In the genomic region with DNA sequence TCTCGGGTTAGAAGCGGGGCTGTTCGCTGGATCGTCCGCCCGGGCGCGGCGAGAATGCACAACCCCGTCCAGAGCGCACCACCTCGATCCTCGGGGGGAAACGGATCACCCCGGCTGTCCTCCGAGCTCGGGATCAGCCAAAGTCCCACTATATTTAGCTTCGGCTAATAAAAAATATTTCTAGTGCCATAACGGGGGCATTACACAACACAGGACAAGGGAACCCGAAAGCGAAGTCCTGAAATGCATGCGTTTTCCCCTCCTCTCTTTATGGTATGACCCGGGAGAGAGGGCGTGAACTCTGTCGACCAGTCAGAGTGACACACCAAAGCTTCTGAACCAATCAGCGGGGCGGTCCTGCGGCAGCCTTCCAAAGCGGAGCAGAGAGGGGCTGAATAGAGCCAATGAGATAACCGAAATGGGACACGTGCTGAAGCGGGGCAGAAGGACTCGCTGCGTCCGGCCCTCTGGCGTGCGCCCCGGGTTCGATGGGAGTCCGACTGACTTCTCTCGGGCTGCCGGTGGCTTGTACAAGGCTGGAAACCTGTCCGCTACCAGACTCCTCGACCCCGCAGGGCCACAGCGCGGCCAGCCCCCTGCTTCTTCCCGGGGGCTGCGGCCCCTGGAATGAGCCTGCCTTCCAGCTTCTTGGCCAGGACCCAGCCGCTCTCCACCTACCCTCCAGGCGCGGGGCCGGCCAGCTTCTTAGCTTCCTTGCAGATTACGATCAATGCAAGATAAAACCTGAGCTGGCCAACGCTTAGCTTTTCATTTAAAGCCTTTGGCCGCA, we compare ENCODE assay signal across 1 cellular context.
TF ChIP-seq lines count a peak whose summit lies in the region.

A gene with protein sequence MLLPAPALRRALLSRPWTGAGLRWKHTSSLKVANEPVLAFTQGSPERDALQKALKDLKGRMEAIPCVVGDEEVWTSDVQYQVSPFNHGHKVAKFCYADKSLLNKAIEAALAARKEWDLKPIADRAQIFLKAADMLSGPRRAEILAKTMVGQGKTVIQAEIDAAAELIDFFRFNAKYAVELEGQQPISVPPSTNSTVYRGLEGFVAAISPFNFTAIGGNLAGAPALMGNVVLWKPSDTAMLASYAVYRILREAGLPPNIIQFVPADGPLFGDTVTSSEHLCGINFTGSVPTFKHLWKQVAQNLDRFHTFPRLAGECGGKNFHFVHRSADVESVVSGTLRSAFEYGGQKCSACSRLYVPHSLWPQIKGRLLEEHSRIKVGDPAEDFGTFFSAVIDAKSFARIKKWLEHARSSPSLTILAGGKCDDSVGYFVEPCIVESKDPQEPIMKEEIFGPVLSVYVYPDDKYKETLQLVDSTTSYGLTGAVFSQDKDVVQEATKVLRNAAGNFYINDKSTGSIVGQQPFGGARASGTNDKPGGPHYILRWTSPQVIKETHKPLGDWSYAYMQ (minus strand): TSS at position 33 of the 790 bp plus-strand sequence. CDS start 32 bp downstream, at position 1.

TF ChIP-seq in K562, 482 proteins besides CTCF, POLR2A, EP300 and RAD21 (continued from another document and continues in another):
- TF ChIP-seq, protein P1, sequence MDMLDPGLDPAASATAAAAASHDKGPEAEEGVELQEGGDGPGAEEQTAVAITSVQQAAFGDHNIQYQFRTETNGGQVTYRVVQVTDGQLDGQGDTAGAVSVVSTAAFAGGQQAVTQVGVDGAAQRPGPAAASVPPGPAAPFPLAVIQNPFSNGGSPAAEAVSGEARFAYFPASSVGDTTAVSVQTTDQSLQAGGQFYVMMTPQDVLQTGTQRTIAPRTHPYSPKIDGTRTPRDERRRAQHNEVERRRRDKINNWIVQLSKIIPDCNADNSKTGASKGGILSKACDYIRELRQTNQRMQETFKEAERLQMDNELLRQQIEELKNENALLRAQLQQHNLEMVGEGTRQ (CRISPR knock-in tag; IDR thresholded peaks at IDR 0.05) = peak; percentile 99
- TF ChIP-seq LEF1 (IDR thresholded peaks at IDR 0.05) = no peak
- TF ChIP-seq FOXK1 (CRISPR knock-in tag; IDR thresholded peaks at IDR 0.05; ENCODE audit: borderline replicate concordance) = 0 out of 2 replicates have a peak, but pooled peaks have one; percentile 60
- peak; percentile 98 for TF ChIP-seq TCF7L2 (IDR thresholded peaks at IDR 0.05; ENCODE audit: low read depth, low read length)
- TF ChIP-seq, protein P2, sequence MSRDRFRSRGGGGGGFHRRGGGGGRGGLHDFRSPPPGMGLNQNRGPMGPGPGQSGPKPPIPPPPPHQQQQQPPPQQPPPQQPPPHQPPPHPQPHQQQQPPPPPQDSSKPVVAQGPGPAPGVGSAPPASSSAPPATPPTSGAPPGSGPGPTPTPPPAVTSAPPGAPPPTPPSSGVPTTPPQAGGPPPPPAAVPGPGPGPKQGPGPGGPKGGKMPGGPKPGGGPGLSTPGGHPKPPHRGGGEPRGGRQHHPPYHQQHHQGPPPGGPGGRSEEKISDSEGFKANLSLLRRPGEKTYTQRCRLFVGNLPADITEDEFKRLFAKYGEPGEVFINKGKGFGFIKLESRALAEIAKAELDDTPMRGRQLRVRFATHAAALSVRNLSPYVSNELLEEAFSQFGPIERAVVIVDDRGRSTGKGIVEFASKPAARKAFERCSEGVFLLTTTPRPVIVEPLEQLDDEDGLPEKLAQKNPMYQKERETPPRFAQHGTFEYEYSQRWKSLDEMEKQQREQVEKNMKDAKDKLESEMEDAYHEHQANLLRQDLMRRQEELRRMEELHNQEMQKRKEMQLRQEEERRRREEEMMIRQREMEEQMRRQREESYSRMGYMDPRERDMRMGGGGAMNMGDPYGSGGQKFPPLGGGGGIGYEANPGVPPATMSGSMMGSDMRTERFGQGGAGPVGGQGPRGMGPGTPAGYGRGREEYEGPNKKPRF (IDR thresholded peaks at IDR 0.05; ENCODE audit: low read depth, low read length) = no peak
- TF ChIP-seq, protein P3, sequence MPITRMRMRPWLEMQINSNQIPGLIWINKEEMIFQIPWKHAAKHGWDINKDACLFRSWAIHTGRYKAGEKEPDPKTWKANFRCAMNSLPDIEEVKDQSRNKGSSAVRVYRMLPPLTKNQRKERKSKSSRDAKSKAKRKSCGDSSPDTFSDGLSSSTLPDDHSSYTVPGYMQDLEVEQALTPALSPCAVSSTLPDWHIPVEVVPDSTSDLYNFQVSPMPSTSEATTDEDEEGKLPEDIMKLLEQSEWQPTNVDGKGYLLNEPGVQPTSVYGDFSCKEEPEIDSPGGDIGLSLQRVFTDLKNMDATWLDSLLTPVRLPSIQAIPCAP (CRISPR knock-in tag; IDR thresholded peaks at IDR 0.05; ENCODE audit: borderline replicate concordance) = no peak
- no peak for TF ChIP-seq ZNF551 (CRISPR knock-in tag; IDR thresholded peaks at IDR 0.05)
- TF ChIP-seq ZNF253 (CRISPR knock-in tag; conservative IDR thresholded peaks at IDR 0.05) = no peak
- TF ChIP-seq ZNF124 (CRISPR knock-in tag; IDR thresholded peaks at IDR 0.05) = no peak
- peak; percentile 78; the same call in 1 of the 2 replicates for TF ChIP-seq ZNF830 (CRISPR knock-in tag; IDR thresholded peaks at IDR 0.05)
- TF ChIP-seq MCM5 (IDR thresholded peaks at IDR 0.05; ENCODE audit: low read depth) = no peak
- no peak for TF ChIP-seq U2AF2 (optimal IDR thresholded peaks at IDR 0.05; ENCODE audit: low read depth, low read length)
- TF ChIP-seq PHF21A (IDR thresholded peaks at IDR 0.05; ENCODE audit: borderline replicate concordance, low read depth) = peak; percentile 93
- peak; percentile 87 for TF ChIP-seq NFIC (IDR thresholded peaks at IDR 0.05)
- no peak for TF ChIP-seq ESRRB (CRISPR knock-in tag; IDR thresholded peaks at IDR 0.05; ENCODE audit: borderline replicate concordance)
- TF ChIP-seq MIER1 (IDR thresholded peaks at IDR 0.05; ENCODE audit: low read depth) = no peak
- TF ChIP-seq, protein P4, sequence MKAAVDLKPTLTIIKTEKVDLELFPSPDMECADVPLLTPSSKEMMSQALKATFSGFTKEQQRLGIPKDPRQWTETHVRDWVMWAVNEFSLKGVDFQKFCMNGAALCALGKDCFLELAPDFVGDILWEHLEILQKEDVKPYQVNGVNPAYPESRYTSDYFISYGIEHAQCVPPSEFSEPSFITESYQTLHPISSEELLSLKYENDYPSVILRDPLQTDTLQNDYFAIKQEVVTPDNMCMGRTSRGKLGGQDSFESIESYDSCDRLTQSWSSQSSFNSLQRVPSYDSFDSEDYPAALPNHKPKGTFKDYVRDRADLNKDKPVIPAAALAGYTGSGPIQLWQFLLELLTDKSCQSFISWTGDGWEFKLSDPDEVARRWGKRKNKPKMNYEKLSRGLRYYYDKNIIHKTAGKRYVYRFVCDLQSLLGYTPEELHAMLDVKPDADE (conservative IDR thresholded peaks at IDR 0.05; ENCODE audit: control insufficient read depth, low read depth, low read length) = peak; percentile 52; the same call in 1 of the 2 replicates
- no peak for TF ChIP-seq ZNF121 (CRISPR knock-in tag; conservative IDR thresholded peaks at IDR 0.05)
- TF ChIP-seq JUND (IDR thresholded peaks at IDR 0.05; ENCODE audit: borderline replicate concordance, low read depth, low read length) = peak; percentile 99
- TF ChIP-seq JUND (tag; IDR thresholded peaks at IDR 0.05; ENCODE audit: borderline replicate concordance, low read depth, low read length) = no peak; the same call in 1 of the 3 replicates
- TF ChIP-seq ZNF384 (IDR thresholded peaks at IDR 0.05; ENCODE audit: low read depth, low read length) = no peak
- no peak for TF ChIP-seq ZNF41 (CRISPR knock-in tag; conservative IDR thresholded peaks at IDR 0.05)
- TF ChIP-seq SIRT6 (IDR thresholded peaks at IDR 0.05; ENCODE audit: low read depth, low read length) = no peak
- no peak for TF ChIP-seq ZNF354B (CRISPR knock-in tag; IDR thresholded peaks at IDR 0.05)
- TF ChIP-seq, protein P5, sequence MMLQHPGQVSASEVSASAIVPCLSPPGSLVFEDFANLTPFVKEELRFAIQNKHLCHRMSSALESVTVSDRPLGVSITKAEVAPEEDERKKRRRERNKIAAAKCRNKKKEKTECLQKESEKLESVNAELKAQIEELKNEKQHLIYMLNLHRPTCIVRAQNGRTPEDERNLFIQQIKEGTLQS (IDR thresholded peaks at IDR 0.05) = peak; percentile 68
- TF ChIP-seq, protein P5 (CRISPR knock-in tag; conservative IDR thresholded peaks at IDR 0.05) = peak; percentile 34; the same call in 1 of the 2 replicates
- TF ChIP-seq ZNF75A (CRISPR knock-in tag; IDR thresholded peaks at IDR 0.05) = no peak
- TF ChIP-seq TOE1 (IDR thresholded peaks at IDR 0.05; ENCODE audit: borderline replicate concordance) = peak; percentile 98
- no peak for TF ChIP-seq TOE1 (CRISPR knock-in tag; IDR thresholded peaks at IDR 0.05; ENCODE audit: borderline replicate concordance, low read depth)
- TF ChIP-seq, protein P6, sequence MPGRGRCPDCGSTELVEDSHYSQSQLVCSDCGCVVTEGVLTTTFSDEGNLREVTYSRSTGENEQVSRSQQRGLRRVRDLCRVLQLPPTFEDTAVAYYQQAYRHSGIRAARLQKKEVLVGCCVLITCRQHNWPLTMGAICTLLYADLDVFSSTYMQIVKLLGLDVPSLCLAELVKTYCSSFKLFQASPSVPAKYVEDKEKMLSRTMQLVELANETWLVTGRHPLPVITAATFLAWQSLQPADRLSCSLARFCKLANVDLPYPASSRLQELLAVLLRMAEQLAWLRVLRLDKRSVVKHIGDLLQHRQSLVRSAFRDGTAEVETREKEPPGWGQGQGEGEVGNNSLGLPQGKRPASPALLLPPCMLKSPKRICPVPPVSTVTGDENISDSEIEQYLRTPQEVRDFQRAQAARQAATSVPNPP (IDR thresholded peaks at IDR 0.05; ENCODE audit: borderline replicate concordance, insufficient read depth, insufficient read length) = no peak
- TF ChIP-seq HNRNPLL (IDR thresholded peaks at IDR 0.05; ENCODE audit: low read depth, low read length, poor library complexity, severe bottlenecking) = no peak
- TF ChIP-seq TAF1 (IDR thresholded peaks at IDR 0.05; ENCODE audit: control insufficient read depth, extremely low read depth, insufficient read depth, low read length, severe bottlenecking) = peak; percentile 65
- TF ChIP-seq, protein P7, sequence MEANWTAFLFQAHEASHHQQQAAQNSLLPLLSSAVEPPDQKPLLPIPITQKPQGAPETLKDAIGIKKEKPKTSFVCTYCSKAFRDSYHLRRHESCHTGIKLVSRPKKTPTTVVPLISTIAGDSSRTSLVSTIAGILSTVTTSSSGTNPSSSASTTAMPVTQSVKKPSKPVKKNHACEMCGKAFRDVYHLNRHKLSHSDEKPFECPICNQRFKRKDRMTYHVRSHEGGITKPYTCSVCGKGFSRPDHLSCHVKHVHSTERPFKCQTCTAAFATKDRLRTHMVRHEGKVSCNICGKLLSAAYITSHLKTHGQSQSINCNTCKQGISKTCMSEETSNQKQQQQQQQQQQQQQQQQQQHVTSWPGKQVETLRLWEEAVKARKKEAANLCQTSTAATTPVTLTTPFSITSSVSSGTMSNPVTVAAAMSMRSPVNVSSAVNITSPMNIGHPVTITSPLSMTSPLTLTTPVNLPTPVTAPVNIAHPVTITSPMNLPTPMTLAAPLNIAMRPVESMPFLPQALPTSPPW (CRISPR knock-in tag; IDR thresholded peaks at IDR 0.05) = peak; percentile 40
- TF ChIP-seq, protein P8, sequence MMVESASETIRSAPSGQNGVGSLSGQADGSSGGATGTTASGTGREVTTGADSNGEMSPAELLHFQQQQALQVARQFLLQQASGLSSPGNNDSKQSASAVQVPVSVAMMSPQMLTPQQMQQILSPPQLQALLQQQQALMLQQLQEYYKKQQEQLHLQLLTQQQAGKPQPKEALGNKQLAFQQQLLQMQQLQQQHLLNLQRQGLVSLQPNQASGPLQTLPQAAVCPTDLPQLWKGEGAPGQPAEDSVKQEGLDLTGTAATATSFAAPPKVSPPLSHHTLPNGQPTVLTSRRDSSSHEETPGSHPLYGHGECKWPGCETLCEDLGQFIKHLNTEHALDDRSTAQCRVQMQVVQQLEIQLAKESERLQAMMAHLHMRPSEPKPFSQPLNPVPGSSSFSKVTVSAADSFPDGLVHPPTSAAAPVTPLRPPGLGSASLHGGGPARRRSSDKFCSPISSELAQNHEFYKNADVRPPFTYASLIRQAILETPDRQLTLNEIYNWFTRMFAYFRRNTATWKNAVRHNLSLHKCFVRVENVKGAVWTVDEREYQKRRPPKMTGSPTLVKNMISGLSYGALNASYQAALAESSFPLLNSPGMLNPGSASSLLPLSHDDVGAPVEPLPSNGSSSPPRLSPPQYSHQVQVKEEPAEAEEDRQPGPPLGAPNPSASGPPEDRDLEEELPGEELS (CRISPR knock-in tag; IDR thresholded peaks at IDR 0.05; ENCODE audit: borderline replicate concordance) = no peak
- TF ChIP-seq, protein P9, sequence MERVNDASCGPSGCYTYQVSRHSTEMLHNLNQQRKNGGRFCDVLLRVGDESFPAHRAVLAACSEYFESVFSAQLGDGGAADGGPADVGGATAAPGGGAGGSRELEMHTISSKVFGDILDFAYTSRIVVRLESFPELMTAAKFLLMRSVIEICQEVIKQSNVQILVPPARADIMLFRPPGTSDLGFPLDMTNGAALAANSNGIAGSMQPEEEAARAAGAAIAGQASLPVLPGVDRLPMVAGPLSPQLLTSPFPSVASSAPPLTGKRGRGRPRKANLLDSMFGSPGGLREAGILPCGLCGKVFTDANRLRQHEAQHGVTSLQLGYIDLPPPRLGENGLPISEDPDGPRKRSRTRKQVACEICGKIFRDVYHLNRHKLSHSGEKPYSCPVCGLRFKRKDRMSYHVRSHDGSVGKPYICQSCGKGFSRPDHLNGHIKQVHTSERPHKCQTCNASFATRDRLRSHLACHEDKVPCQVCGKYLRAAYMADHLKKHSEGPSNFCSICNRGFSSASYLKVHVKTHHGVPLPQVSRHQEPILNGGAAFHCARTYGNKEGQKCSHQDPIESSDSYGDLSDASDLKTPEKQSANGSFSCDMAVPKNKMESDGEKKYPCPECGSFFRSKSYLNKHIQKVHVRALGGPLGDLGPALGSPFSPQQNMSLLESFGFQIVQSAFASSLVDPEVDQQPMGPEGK (CRISPR knock-in tag; IDR thresholded peaks at IDR 0.05; ENCODE audit: borderline replicate concordance) = peak; percentile 64; the same call in 1 of the 2 replicates
- no peak for TF ChIP-seq HNRNPK (IDR thresholded peaks at IDR 0.05; ENCODE audit: low read depth, low read length, poor library complexity, severe bottlenecking)
- TF ChIP-seq ZNF583 (CRISPR knock-in tag; IDR thresholded peaks at IDR 0.05) = peak; percentile 42; the same call in 1 of the 2 replicates
- TF ChIP-seq, protein P10, sequence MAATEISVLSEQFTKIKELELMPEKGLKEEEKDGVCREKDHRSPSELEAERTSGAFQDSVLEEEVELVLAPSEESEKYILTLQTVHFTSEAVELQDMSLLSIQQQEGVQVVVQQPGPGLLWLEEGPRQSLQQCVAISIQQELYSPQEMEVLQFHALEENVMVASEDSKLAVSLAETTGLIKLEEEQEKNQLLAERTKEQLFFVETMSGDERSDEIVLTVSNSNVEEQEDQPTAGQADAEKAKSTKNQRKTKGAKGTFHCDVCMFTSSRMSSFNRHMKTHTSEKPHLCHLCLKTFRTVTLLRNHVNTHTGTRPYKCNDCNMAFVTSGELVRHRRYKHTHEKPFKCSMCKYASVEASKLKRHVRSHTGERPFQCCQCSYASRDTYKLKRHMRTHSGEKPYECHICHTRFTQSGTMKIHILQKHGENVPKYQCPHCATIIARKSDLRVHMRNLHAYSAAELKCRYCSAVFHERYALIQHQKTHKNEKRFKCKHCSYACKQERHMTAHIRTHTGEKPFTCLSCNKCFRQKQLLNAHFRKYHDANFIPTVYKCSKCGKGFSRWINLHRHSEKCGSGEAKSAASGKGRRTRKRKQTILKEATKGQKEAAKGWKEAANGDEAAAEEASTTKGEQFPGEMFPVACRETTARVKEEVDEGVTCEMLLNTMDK (IDR thresholded peaks at IDR 0.05; ENCODE audit: borderline replicate concordance, insufficient read depth, low read depth, low read length, poor library complexity, severe bottlenecking) = peak; percentile 51
- TF ChIP-seq BCL6 (CRISPR knock-in tag; IDR thresholded peaks at IDR 0.05) = no peak
- no peak for TF ChIP-seq RBM34 (IDR thresholded peaks at IDR 0.05; ENCODE audit: borderline replicate concordance, insufficient read depth, low read length)
